8 cellular contexts compared by ENCODE assay signal in the genomic region with DNA sequence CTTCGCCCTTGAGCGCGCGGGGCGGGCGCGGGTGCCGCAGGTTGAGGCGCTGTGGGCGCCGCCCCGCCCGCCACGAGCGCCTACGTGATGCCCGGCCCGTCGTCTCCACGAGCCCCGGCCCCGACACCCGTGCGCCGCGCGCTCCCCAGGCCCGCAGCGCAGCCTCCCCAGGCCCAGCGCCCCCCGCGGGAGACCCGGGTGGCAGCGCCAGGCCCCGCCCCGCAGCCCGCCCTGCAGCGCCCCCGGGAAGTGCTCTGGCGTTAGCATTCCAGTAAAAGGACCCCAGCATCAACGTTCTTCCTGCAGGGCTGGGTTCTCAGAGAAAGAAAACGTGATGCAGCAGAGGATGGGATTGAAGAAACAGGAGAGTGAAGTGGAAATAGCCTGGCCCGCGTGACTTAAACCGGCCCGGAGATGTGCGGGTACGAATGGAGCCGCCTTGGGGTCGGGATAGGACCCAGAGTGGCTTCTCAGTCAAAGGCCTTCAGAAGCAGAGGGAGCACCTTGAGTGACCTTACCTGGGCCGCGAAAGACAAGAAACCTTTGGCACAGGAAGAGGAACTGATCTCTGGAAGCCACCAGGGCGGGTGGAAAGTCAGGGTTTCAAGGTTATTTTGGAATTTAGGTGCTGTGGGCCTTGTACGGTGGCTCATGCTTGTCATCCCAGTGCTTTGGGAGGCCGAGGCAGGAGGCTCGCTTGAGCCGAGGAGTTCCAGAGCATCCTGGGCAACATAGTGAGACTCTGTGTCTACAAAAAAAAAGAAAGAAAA. TPM values are rescaled to one million over a fixed set of nuclear protein-coding genes. Genes with fewer than 3 reads are reported as not detected.
DNase-seq lines count a peak whose midpoint lies in the region; ATAC-seq, FAIRE-seq and TF ChIP-seq lines count a peak whose summit lies in the region.

No MANE protein-coding gene starts in this region.

- peaks cover 19% of the 10 kb centered on the region for H3K27me3 Mint-ChIP-seq in WTC11 (ENCODE audit: low read depth)
- H3K27me3 Mint-ChIP-seq in naive B cell = no peaks in the 10 kb centered on the region

- H3K4me3 Mint-ChIP-seq in WTC11 = peak overlapping the region; percentile 77
- peak overlapping the region; percentile 82 to 96 (median 94) for H3K4me3 Mint-ChIP-seq in naive B cell

- H3K36me3 ChIP-seq in BE2C (no peaks in the 10 kb centered on the region), endothelial cell of umbilical vein (ENCODE audit: control insufficient read depth in 2 of 2, extremely low read depth in 1 of 2, insufficient read depth in 2 of 2, low read length in 2 of 2) (peaks cover 0 to 10% of the 10 kb centered on the region in 2 experiments)

- ATAC-seq in GM18870 (IDR thresholded peaks at IDR 0.05; ENCODE audit: unreplicated experiment) (peak; percentile 14), HG03103 (IDR thresholded peaks at IDR 0.05; ENCODE audit: low read depth, unreplicated experiment) (peak; percentile 26), WTC11 (peak; percentile 24), naive B cell (ENCODE audit: low read depth in 2 of 2) (peak; percentile 17 to 20)

- H4K20me1 ChIP-seq in endothelial cell of umbilical vein (replicated peaks; ENCODE audit: control insufficient read depth, extremely low read depth, insufficient read depth, low read length) = no peaks in the 10 kb centered on the region

- peaks cover 49% of the 10 kb centered on the region for H3K4me1 Mint-ChIP-seq in WTC11
- H3K4me1 Mint-ChIP-seq in naive B cell = peaks cover 36 to 45% (median 41%) of the 10 kb centered on the region in 3 donors

- H2AFZ ChIP-seq in endothelial cell of umbilical vein (ENCODE audit: low read depth, low read length) = no peak overlapping the region

- H3K79me2 ChIP-seq in endothelial cell of umbilical vein (ENCODE audit: control insufficient read depth, insufficient read depth, low read length) = peaks cover 67% of the 10 kb centered on the region

- H3K9me3 ChIP-seq in BE2C = no peaks in the 10 kb centered on the region
- H3K9me3 ChIP-seq in endothelial cell of umbilical vein (replicated peaks; ENCODE audit: control insufficient read depth, insufficient read depth, low read length) = no peaks in the 10 kb centered on the region

- CTCF ChIA-PET in WTC11 (lab: Charles Lee) (interaction anchor here (0.7 kb wide), 1 partner anchor 9 kb away, joined by 3 read pairs; no protein-coding TSS in a partner anchor), endothelial cell of umbilical vein (lab: Charles Lee) (interaction anchor here (0.9 to 1.4 kb wide), 8 partner anchors 8 to 141 kb away, joined by 3 to 6 read pairs (median 4); no protein-coding TSS in a partner anchor)

- no peak for TF ChIP-seq POLR2A in endothelial cell of umbilical vein (IDR thresholded peaks at IDR 0.05; ENCODE audit: low read depth, low read length)

- H3K9ac ChIP-seq in endothelial cell of umbilical vein (replicated peaks; ENCODE audit: extremely low read depth, insufficient read depth, low read length) = peak overlapping the region; percentile 72

- intact Hi-C loops in endothelial cell of umbilical vein (cut with micrococcal nuclease) = no loop called here

- no peak for TF ChIP-seq CTCF in BE2C (IDR thresholded peaks at IDR 0.05; ENCODE audit: low read depth, low read length)
- TF ChIP-seq CTCF in WTC11 (IDR thresholded peaks at IDR 0.05) = no peak
- TF ChIP-seq CTCF in endothelial cell of umbilical vein (IDR thresholded peaks at IDR 0.05; ENCODE audit: extremely low read depth in 1 of 2, insufficient read depth in 1 of 2, low read depth in 1 of 2, low read length in 2 of 2) = no peak

- no TSS peak for BruUV-seq in endothelial cell of umbilical vein (replicated peaks; lab: Mats Ljungman, UMichigan)

- no peaks in the 10 kb centered on the region for H3K9me3 Mint-ChIP-seq in WTC11
- no peaks in the 10 kb centered on the region for H3K9me3 Mint-ChIP-seq in naive B cell

- H3K4me1 ChIP-seq in BE2C = no peaks in the 10 kb centered on the region; the same call in 1 of the 2 replicates
- peaks cover 43% of the 10 kb centered on the region for H3K4me1 ChIP-seq in endothelial cell of umbilical vein (ENCODE audit: control insufficient read depth, extremely low read depth, insufficient read depth, low read length)

- POLR2A ChIA-PET in WTC11 (lab: Charles Lee) (no interaction called here), endothelial cell of umbilical vein (lab: Charles Lee) (interaction anchor here (1.3 kb wide), 1 partner anchor 11 kb away, joined by 3 read pairs; no protein-coding TSS in a partner anchor)

- peak overlapping the region; percentile 85 for H3K4me2 ChIP-seq in endothelial cell of umbilical vein (ENCODE audit: insufficient read depth, low read length)

- H3K4me3 ChIP-seq in BE2C (ENCODE audit: low read depth, low read length) (peak overlapping the region; percentile 71), endothelial cell of umbilical vein (replicated peaks in 1 of 3; ENCODE audit: insufficient read depth in 1 of 3, low read depth in 1 of 3, low read length in 3 of 3) (peak overlapping the region; percentile 75 to 96 (median 94))

- FAIRE-seq in endothelial cell of umbilical vein (lab: Jason Lieb, UNC) (no peak), RCC 7860 (lab: Jason Lieb, UNC) (no peak)

- dilution Hi-C loops in endothelial cell of umbilical vein (cut with MboI; ENCODE audit: extremely low pct_ligation_motif_present, low sequenced_read_pairs) = no loop called here

- 0 out of 2 replicates have a peak overlapping the region, but pooled peaks have one; percentile 9 for H3K27ac Mint-ChIP-seq in WTC11
- peak overlapping the region in 3 of 6 donors; percentile 14 to 68 (median 63) for H3K27ac Mint-ChIP-seq in naive B cell

- H3K27ac ChIP-seq in endothelial cell of umbilical vein (ENCODE audit: insufficient read depth, low read depth, low read length) = peak overlapping the region; percentile 73

- H3K27me3 ChIP-seq in BE2C (peaks cover 32% of the 10 kb centered on the region), endothelial cell of umbilical vein (ENCODE audit: control insufficient read depth in 2 of 2, insufficient read depth in 2 of 2, low read length in 2 of 2) (no peaks in the 10 kb centered on the region)

- DNase-seq in BE2C (peak; percentile 43), WTC11 (ENCODE audit: low spot score) (peak; percentile 45), endothelial cell of umbilical vein (ENCODE audit: low read depth, low spot score) (no peak), naive B cell (no peak), RCC 7860 (ENCODE audit: low spot score) (no peak), NCI-H2107 (lab: John Stamatoyannopoulos, UW) (no peak)

- H3K36me3 Mint-ChIP-seq in WTC11 = peaks cover 36% of the 10 kb centered on the region
- H3K36me3 Mint-ChIP-seq in naive B cell = peaks cover 0 to 5% of the 10 kb centered on the region in 2 donors

- no peaks in the 10 kb centered on the region for H3K9me1 ChIP-seq in endothelial cell of umbilical vein (replicated peaks; ENCODE audit: control insufficient read depth, extremely low read depth, insufficient read depth, low read length)

TF ChIP-seq in WTC11, 78 proteins besides CTCF, POLR2A, EP300 and RAD21 (continues in another document):
- TF ChIP-seq MXD4 (CRISPR knock-in tag; IDR thresholded peaks at IDR 0.05; ENCODE audit: borderline replicate concordance) (no peak), PRRX2 (CRISPR knock-in tag; IDR thresholded peaks at IDR 0.05) (no peak)
- TF ChIP-seq, protein P1, sequence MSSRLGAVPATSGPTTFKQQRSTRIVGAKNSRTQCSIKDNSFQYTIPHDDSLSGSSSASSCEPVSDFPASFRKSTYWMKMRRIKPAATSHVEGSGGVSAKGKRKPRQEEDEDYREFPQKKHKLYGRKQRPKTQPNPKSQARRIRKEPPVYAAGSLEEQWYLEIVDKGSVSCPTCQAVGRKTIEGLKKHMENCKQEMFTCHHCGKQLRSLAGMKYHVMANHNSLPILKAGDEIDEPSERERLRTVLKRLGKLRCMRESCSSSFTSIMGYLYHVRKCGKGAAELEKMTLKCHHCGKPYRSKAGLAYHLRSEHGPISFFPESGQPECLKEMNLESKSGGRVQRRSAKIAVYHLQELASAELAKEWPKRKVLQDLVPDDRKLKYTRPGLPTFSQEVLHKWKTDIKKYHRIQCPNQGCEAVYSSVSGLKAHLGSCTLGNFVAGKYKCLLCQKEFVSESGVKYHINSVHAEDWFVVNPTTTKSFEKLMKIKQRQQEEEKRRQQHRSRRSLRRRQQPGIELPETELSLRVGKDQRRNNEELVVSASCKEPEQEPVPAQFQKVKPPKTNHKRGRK (CRISPR knock-in tag; IDR thresholded peaks at IDR 0.05; ENCODE audit: borderline replicate concordance) = no peak

TF ChIP-seq in endothelial cell of umbilical vein, 7 proteins besides CTCF, POLR2A, EP300 and RAD21:
- TF ChIP-seq JUN (IDR thresholded peaks at IDR 0.05; ENCODE audit: borderline replicate concordance, insufficient read depth, insufficient read length, low read depth) (no peak), GATA2 (IDR thresholded peaks at IDR 0.05; ENCODE audit: insufficient read depth, insufficient read length, low read depth, low read length) (no peak), MYC (IDR thresholded peaks at IDR 0.05; ENCODE audit: low read depth, low read length) (no peak), FOS (IDR thresholded peaks at IDR 0.05; ENCODE audit: borderline replicate concordance, insufficient read depth, low read length) (no peak), POLR2AphosphoS5 (IDR thresholded peaks at IDR 0.05; ENCODE audit: insufficient read depth, low read depth, low read length) (no peak), EZH2 (IDR thresholded peaks at IDR 0.05; ENCODE audit: borderline replicate concordance, low read depth, low read length, severe bottlenecking) (no peak)
- TF ChIP-seq, protein P2, sequence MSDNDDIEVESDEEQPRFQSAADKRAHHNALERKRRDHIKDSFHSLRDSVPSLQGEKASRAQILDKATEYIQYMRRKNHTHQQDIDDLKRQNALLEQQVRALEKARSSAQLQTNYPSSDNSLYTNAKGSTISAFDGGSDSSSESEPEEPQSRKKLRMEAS (IDR thresholded peaks at IDR 0.05; ENCODE audit: insufficient read depth, insufficient read length) = no peak

RNA-seq across cellular contexts. Expression of a gene that starts 1.8 kb away (rescaled TPM):
- polyA plus RNA-seq in BE2C (2012; ENCODE audit: insufficient read depth, insufficient read length, low read depth) = 25.6 TPM
- total RNA-seq in WTC11 (2021) (127 to 156 TPM (median 150 TPM) in 3 replicates), endothelial cell of umbilical vein (359 and 360 TPM in 2 replicates)
- polyA plus RNA-seq in endothelial cell of umbilical vein (185 and 199 TPM in 2 replicates), naive B cell (ENCODE audit: low read depth in 6 of 6) (10 to 100 TPM; 26.3 to 51.2 (median 39.7) TPM)
- polyA plus RNA-seq in endothelial cell of umbilical vein (2011; cell fraction: cytosol; rRNA removed) = 217 and 218 TPM in 2 replicates
- polyA plus RNA-seq in endothelial cell of umbilical vein (2011; cell fraction: nucleus; rRNA removed) = 292 and 301 TPM in 2 replicates
- polyA plus RNA-seq in endothelial cell of umbilical vein (2012) = 370 TPM in 2 replicates
- 153 and 184 TPM in 2 replicates for polyA minus RNA-seq in endothelial cell of umbilical vein
- 59.9 TPM for polyA minus RNA-seq in endothelial cell of umbilical vein (2011; cell fraction: cytosol; rRNA and poly(A)+ RNA removed)
- 90.1 and 121 TPM in 2 replicates for polyA minus RNA-seq in endothelial cell of umbilical vein (2011; cell fraction: nucleus; rRNA and poly(A)+ RNA removed)

Comparison
In these comparisons a context has a peak if more than half of its experiments do, and no peak if none do; other contexts are left out.
1. DNase-seq: peak in BE2C (single experiment) and WTC11 (single experiment); none in endothelial cell of umbilical vein (single experiment), naive B cell (single experiment), RCC 7860 (single experiment) and NCI-H2107 (single experiment).
2. Peak in every context shown above with its lines, with median percentiles within 50 percentile points of each other: ATAC-seq.